ENCODE assay signal across 18 cellular contexts in the genomic region with DNA sequence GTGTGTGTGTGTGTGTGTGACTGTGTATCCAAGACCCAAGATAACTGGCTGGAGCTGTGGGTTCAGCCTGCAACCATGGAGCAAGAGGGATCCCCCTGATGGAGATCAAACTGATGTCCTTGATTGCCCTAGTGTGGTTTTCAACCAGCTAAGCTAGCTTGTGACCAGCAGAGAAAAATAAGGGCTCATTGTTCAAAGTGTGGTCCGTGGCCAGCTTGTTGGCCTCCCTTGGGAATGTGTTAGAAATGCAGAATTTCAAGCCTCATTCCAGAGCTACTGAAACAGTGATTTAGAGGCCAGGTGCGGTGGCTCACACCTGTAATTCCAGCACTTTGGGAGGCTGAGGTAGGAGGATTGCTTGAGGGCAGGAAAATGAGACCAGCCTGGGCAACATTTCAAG.
"Had no signal": no experiment of that assay in that cellular context is flagged by ENCODE, and none has a peak within 500 bp of the region (broad histone marks: within the 10 kb centered on the region; RNA-seq: fewer than 3 reads in every experiment).

No MANE protein-coding gene starts in this region.

- H3K4me3 ChIP-seq: cardiac muscle cell, ovary, skin epidermis, stomach, tibial artery, vagina had no signal

- H3K27me3 ChIP-seq: cardiac muscle cell, ovary, tibial artery, vagina had no signal

- H3K36me3 ChIP-seq: cardiac muscle cell, ovary, stomach, tibial artery, vagina had no signal

- H3K27ac ChIP-seq: cardiac muscle cell, epithelial cell of prostate, ovary, stomach, tibial artery, vagina, VCaP had no signal

- H3K9me3 ChIP-seq: ovary, stomach, tibial artery, vagina had no signal

- ATAC-seq: left lobe of liver had no signal

- DNase-seq: activated CD4-positive, alpha-beta memory T cell treated with anti-CD3 and anti-CD28 coated beads for 36 hours; activated gamma-delta T cell treated with Interleukin-2 at 50 U/mL for 16 hours; activated naive CD8-positive, alpha-beta T cell treated with anti-CD3 and anti-CD28 coated beads, Interleukin-2, amount 10 ng/mL, durations not matched to agents 7 days and 5 days; activated T-cell treated with anti-CD3 and anti-CD28 coated beads, Interleukin-2, amount 50 U/mL, for 48 hours; cortex of kidney; effector memory CD4-positive, alpha-beta T cell; nephron progenitor cell; ovary; stimulated activated CD4-positive, alpha-beta T cell treated with anti-CD3 and anti-CD28 coated beads, Interleukin-4, amount 100 ng/mL, for 4 hours; stomach; T1000; tibial artery had no signal

- H3K4me1 ChIP-seq: vagina had no signal
